Comparison of ENCODE assay signal across 21 cellular contexts in the genomic region with DNA sequence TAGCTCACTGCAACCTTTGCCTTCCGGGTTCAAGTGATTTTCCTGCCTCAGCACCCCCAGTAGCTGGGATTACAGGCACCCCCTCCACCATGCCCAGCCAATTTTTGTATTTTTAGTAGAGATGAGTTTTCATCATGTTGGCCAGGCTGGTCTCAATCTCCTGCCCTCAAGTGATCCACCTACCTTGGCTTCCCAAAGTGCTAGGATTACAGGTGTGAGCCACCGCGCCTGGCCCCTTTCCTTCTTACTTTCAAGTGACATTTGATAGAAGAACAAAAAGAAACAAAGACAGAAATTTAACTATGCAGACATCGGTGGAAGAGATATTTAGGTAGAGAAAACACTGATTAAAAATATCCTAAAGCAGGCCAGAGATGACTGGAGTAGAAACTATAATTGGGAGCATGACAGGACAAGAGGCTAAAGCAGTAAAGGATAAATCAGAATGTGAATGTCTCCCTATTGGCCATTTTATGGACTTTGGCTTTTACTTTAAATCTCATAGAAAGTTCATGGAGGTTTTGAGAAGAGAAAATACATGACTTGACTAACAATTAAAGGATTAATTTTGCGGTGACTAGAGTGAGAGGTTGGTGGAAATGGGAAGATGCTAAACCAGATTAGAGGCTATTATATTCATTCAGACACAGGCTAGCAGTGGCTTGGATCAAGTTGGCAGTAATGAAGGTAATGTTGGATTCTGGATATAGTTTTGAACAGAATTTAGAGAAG. TPM values are rescaled to one million over a fixed set of nuclear protein-coding genes. Genes with fewer than 3 reads are reported as not detected.
DNase-seq lines count a peak whose midpoint lies in the region; TF ChIP-seq lines count a peak whose summit lies in the region.
"Had no signal": no experiment of that assay in that cellular context is flagged by ENCODE, and none has a peak within 500 bp of the region (broad histone marks: within the 10 kb centered on the region; RNA-seq: fewer than 3 reads in every experiment).

No MANE protein-coding gene starts in this region.

- no peaks in the 10 kb centered on the region for H3K9me3 ChIP-seq in breast epithelium
- H3K9me3 ChIP-seq: BE2C; BLaER1 treated with 17β-estradiol and CSF1 and Interleukin-3, amounts not matched to agents 10 nM and 100 nM had no signal

- no peaks in the 10 kb centered on the region for H3K4me1 ChIP-seq in breast epithelium
- H3K4me1 ChIP-seq: BLaER1 treated with 17β-estradiol and CSF1 and Interleukin-3, amounts not matched to agents 10 nM and 100 nM had no signal

- peaks cover 4% of the 10 kb centered on the region for H3K9me3 Mint-ChIP-seq in glutamatergic neuron (ENCODE audit: unreplicated experiment)
- H3K9me3 Mint-ChIP-seq: H9 had no signal

- H3K36me3 Mint-ChIP-seq in glutamatergic neuron (ENCODE audit: unreplicated experiment), result no peaks in the 10 kb centered on the region
- H3K36me3 Mint-ChIP-seq: CD14-positive monocyte; CD8-positive, alpha-beta memory T cell had no signal

- no peak for TF ChIP-seq POLR2A in breast epithelium (IDR thresholded peaks at IDR 0.05)

- no peaks in the 10 kb centered on the region for H3K27me3 ChIP-seq in breast epithelium
- H3K27me3 ChIP-seq: BE2C; BLaER1 treated with 17β-estradiol and CSF1 and Interleukin-3, amounts not matched to agents 10 nM and 100 nM had no signal

- TF ChIP-seq CTCF in glutamatergic neuron (IDR thresholded peaks at IDR 0.05; ENCODE audit: partially characterized antibody, unreplicated experiment) (no peak), breast epithelium (IDR thresholded peaks at IDR 0.05) (no peak)

- no peak overlapping the region for H3K4me3 ChIP-seq in breast epithelium
- H3K4me3 ChIP-seq: BLaER1 treated with 17β-estradiol and CSF1 and Interleukin-3, amounts not matched to agents 10 nM and 100 nM; GM12878; GM23248 had no signal

- H3K36me3 ChIP-seq in breast epithelium, result no peaks in the 10 kb centered on the region
- H3K36me3 ChIP-seq: BE2C; BLaER1 treated with 17β-estradiol and CSF1 and Interleukin-3, amounts not matched to agents 10 nM and 100 nM had no signal

- peak; percentile 11 for DNase-seq in DMS 273 (lab: John Stamatoyannopoulos, UW; ENCODE audit: unreplicated experiment)
- no peak for DNase-seq in DMS 273 treated with DMSO at 0.1 percent for 48 hours (lab: John Stamatoyannopoulos, UW)
- DNase-seq in NCI-H82 (lab: John Stamatoyannopoulos, UW), result peak; percentile 78
- no peak for DNase-seq in glutamatergic neuron
- DNase-seq in NCI-H187 treated with DMSO at 0.1 percent for 48 hours (lab: John Stamatoyannopoulos, UW), result no peak
- DNase-seq in breast epithelium (ENCODE audit: low spot score in 2 of 2), result no peak
- DNase-seq: ACHN; AML-193; BE2C; CD4-positive, alpha-beta T cell; CD8-positive, alpha-beta memory T cell; DMS79; EL; GDM1; GM23248; H9; HFFc6 had no signal

- peak overlapping the region; percentile 24 for H3K27ac Mint-ChIP-seq in glutamatergic neuron (ENCODE audit: unreplicated experiment)
- H3K27ac Mint-ChIP-seq: CD4-positive, alpha-beta T cell; CD8-positive, alpha-beta memory T cell; H9; HFFc6 had no signal

- H3K4me3 Mint-ChIP-seq in glutamatergic neuron (ENCODE audit: unreplicated experiment), result no peak overlapping the region
- H3K4me3 Mint-ChIP-seq: CD14-positive monocyte; CD4-positive, alpha-beta T cell; CD8-positive, alpha-beta memory T cell; H9; HFFc6 had no signal

- intact Hi-C loops in breast epithelium (cut with DNase I; ENCODE audit: low total_unique reads), result no loop called here

- H3K4me1 Mint-ChIP-seq in glutamatergic neuron (ENCODE audit: low read depth, unreplicated experiment), result peaks cover 18% of the 10 kb centered on the region
- H3K4me1 Mint-ChIP-seq: CD14-positive monocyte; CD8-positive, alpha-beta memory T cell had no signal

- peaks cover 2% of the 10 kb centered on the region for H3K27me3 Mint-ChIP-seq in glutamatergic neuron (ENCODE audit: unreplicated experiment)
- H3K27me3 Mint-ChIP-seq: CD4-positive, alpha-beta T cell; CD8-positive, alpha-beta memory T cell had no signal

- H3K27ac ChIP-seq in breast epithelium, result no peak overlapping the region
- H3K27ac ChIP-seq: 22Rv1; BLaER1 treated with 17β-estradiol and CSF1 and Interleukin-3, amounts not matched to agents 10 nM and 100 nM; GM23248 had no signal

RNA-seq across cellular contexts. Expression of gene EYS, which starts 2.2 kb away (rescaled TPM):
- total RNA-seq in glutamatergic neuron (ENCODE audit: unreplicated experiment) (13.2 TPM), breast epithelium (1 to 10 TPM in 2 of 3 donors, not detected in 1; 1.3 to 2.9 TPM)
- total RNA-seq: CD4-positive, alpha-beta T cell; CD8-positive, alpha-beta memory T cell; GM23248; H9 had no signal

Comparison
In these comparisons a context has a peak if more than half of its experiments do, and no peak if none do; other contexts are left out.
1. DNase-seq: peak in DMS 273 (single experiment) and NCI-H82 (single experiment); none in DMS 273 treated with DMSO at 0.1 percent for 48 hours (single experiment), glutamatergic neuron (single experiment), NCI-H187 treated with DMSO at 0.1 percent for 48 hours (single experiment) and breast epithelium (0 of 2).